Comparison of ENCODE assay signal across 14 cellular contexts in genomic region chr17:15896834-15897233, GRCh38.
"Had no signal": no experiment of that assay in that cellular context is flagged by ENCODE, and none has a peak within 500 bp of the region (broad histone marks: within the 10 kb centered on the region; RNA-seq: fewer than 3 reads in every experiment).

No MANE protein-coding gene starts in this region.

- H3K4me3 ChIP-seq: cardiac muscle cell, left lung, tibial nerve, vagina had no signal

- H3K4me1 ChIP-seq: vagina had no signal

- H3K27ac ChIP-seq: cardiac muscle cell, left lung, tibial nerve, vagina had no signal

- H3K27me3 Mint-ChIP-seq: naive B cell had no signal

- DNase-seq: activated CD4-positive, alpha-beta T cell treated with anti-CD3 and anti-CD28 coated beads, Interleukin-2, amount 50 U/mL, for 4 hours; activated CD8-positive, alpha-beta memory T cell treated with anti-CD3 and anti-CD28 coated beads, Interleukin-2, amount 10 ng/mL, durations not matched to agents 7 days and 5 days; activated gamma-delta T cell treated with Interleukin-2 at 50 U/mL for 16 hours; activated T-cell treated with anti-CD3 and anti-CD28 coated beads, Interleukin-2, amount 50 U/mL, for 48 hours; left lung; mammary epithelial cell; naive B cell; stimulated activated CD4-positive, alpha-beta T cell treated with anti-CD3 and anti-CD28 coated beads, Interleukin-12 subunit alpha, Interleukin-12 subunit beta, amount 100 ng/mL, for 4 hours had no signal

- H3K27me3 ChIP-seq: cardiac muscle cell, left lung, tibial nerve, vagina had no signal

- FAIRE-seq: colon, endometrium had no signal

- H3K36me3 Mint-ChIP-seq: naive B cell had no signal

- H3K9me3 ChIP-seq: left lung, tibial nerve, vagina had no signal

- ATAC-seq: esophagus mucosa, left lung had no signal

- H3K9me3 Mint-ChIP-seq: naive B cell had no signal

- H3K36me3 ChIP-seq: cardiac muscle cell, left lung, tibial nerve, vagina had no signal
